Comparison of ENCODE assay signal across 8 cellular contexts in genomic region chr21:29801122-29801521, GRCh38.
"Had no signal": no experiment of that assay in that cellular context is flagged by ENCODE, and none has a peak within 500 bp of the region (broad histone marks: within the 10 kb centered on the region; RNA-seq: fewer than 3 reads in every experiment).

No MANE protein-coding gene starts in this region.

- H3K9ac ChIP-seq: GM23248, KMS-11 had no signal

- H2AFZ ChIP-seq: GM23248 had no signal

- H3K4me3 ChIP-seq: GM23248, HAP-1 had no signal

- FAIRE-seq: HTR-8/SVneo had no signal

- ATAC-seq: HCT116 had no signal

- H3K4me1 ChIP-seq: HAP-1 had no signal

- H3K36me3 ChIP-seq: HAP-1 had no signal

- H3K4me2 ChIP-seq: KMS-11 had no signal

- H3K27ac ChIP-seq: GM23248, KMS-11 had no signal

- DNase-seq: GM23248, GOT3, H7, KBM-7 had no signal
